Comparison of ENCODE assay signal across 11 cellular contexts in genomic region chr19:2574971-2575630, GRCh38.
"Had no signal": no experiment of that assay in that cellular context is flagged by ENCODE, and none has a peak within 500 bp of the region (broad histone marks: within the 10 kb centered on the region; RNA-seq: fewer than 3 reads in every experiment).

No MANE protein-coding gene starts in this region.

- H3K9me3 ChIP-seq: psoas muscle had no signal

- H3K4me3 Mint-ChIP-seq: activated naive CD4-positive, alpha-beta T cell treated with anti-CD3 and anti-CD28 coated beads for 36 hours; activated naive CD8-positive, alpha-beta T cell treated with anti-CD3 and anti-CD28 coated beads, Interleukin-2, amount 50 U/mL, for 24 hours; stimulated activated memory B cell treated with anti-CD40 and anti-IgM and Interleukin-4, amounts not matched to agents 10 μg/mL and 1 μg/mL and 100 μg/mL, for 72 hours; type B pancreatic cell had no signal

- H3K9me3 Mint-ChIP-seq: activated naive CD8-positive, alpha-beta T cell treated with anti-CD3 and anti-CD28 coated beads, Interleukin-2, amount 50 U/mL, for 24 hours had no signal

- H3K27me3 ChIP-seq: cardiac muscle cell had no signal

- DNase-seq: activated CD4-positive, CD25-positive, alpha-beta regulatory T cell treated with anti-CD3 and anti-CD28 coated beads, Interleukin-2, amount 50 U/mL, for 72 hours; activated naive CD4-positive, alpha-beta T cell treated with anti-CD3 and anti-CD28 coated beads for 36 hours; activated naive CD8-positive, alpha-beta T cell treated with anti-CD3 and anti-CD28 coated beads, Interleukin-2, amount 50 U/mL, for 24 hours; activated T-cell treated with anti-CD3 and anti-CD28 coated beads for 4 hours; mesendoderm; psoas muscle had no signal

- H3K27me3 Mint-ChIP-seq: stimulated activated memory B cell treated with anti-CD40 and anti-IgM and Interleukin-4, amounts not matched to agents 10 μg/mL and 1 μg/mL and 100 μg/mL, for 72 hours; type B pancreatic cell had no signal

- H3K36me3 ChIP-seq: cardiac muscle cell, left lung had no signal

- H3K36me3 Mint-ChIP-seq: type B pancreatic cell had no signal

- H3K4me3 ChIP-seq: cardiac muscle cell, left lung, psoas muscle had no signal

- H3K27ac ChIP-seq: cardiac muscle cell, left lung, psoas muscle had no signal

- H3K27ac Mint-ChIP-seq: activated naive CD4-positive, alpha-beta T cell treated with anti-CD3 and anti-CD28 coated beads for 36 hours; activated naive CD8-positive, alpha-beta T cell treated with anti-CD3 and anti-CD28 coated beads, Interleukin-2, amount 50 U/mL, for 24 hours; nephron had no signal

- ATAC-seq: activated naive CD8-positive, alpha-beta T cell treated with anti-CD3 and anti-CD28 coated beads, Interleukin-2, amount 50 U/mL, for 24 hours; left lung; stimulated activated memory B cell treated with anti-CD40 and anti-IgM and Interleukin-4, amounts not matched to agents 10 μg/mL and 1 μg/mL and 100 μg/mL, for 72 hours had no signal
